Comparison of ENCODE assay signal across 1 cellular context in the genomic region with DNA sequence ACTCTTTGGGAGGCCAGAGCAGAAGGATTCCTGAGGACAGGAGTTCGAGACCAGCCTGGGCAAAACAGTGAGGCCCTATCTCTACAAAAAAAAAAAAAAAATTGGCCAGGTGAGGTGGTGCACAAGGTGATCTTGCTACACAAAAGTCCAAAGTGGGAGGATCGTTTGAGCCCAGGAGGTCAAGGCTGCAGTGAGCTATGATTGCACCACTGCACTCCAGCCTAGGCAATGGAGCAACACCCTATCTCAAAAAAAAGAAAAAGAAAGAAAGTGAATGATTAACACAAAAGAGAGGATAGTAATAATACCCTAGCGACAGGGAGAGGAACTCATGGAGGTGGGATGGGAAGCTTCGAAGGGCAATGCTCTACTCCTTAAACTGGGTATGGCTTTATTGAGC.
TF ChIP-seq lines count a peak whose summit lies in the region.

No MANE protein-coding gene starts in this region.

TF ChIP-seq in liver, 16 proteins besides CTCF, POLR2A, EP300 and RAD21 (continued from another document):
- TF ChIP-seq, protein P1, sequence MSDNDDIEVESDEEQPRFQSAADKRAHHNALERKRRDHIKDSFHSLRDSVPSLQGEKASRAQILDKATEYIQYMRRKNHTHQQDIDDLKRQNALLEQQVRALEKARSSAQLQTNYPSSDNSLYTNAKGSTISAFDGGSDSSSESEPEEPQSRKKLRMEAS (IDR thresholded peaks at IDR 0.05) = peak; percentile 87
- TF ChIP-seq SP1 (IDR thresholded peaks at IDR 0.05) = peak; percentile 95
- TF ChIP-seq, protein P2, sequence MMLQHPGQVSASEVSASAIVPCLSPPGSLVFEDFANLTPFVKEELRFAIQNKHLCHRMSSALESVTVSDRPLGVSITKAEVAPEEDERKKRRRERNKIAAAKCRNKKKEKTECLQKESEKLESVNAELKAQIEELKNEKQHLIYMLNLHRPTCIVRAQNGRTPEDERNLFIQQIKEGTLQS (IDR thresholded peaks at IDR 0.05) = peak; percentile 46
